ENCODE assay signal across 9 cellular contexts in the genomic region with DNA sequence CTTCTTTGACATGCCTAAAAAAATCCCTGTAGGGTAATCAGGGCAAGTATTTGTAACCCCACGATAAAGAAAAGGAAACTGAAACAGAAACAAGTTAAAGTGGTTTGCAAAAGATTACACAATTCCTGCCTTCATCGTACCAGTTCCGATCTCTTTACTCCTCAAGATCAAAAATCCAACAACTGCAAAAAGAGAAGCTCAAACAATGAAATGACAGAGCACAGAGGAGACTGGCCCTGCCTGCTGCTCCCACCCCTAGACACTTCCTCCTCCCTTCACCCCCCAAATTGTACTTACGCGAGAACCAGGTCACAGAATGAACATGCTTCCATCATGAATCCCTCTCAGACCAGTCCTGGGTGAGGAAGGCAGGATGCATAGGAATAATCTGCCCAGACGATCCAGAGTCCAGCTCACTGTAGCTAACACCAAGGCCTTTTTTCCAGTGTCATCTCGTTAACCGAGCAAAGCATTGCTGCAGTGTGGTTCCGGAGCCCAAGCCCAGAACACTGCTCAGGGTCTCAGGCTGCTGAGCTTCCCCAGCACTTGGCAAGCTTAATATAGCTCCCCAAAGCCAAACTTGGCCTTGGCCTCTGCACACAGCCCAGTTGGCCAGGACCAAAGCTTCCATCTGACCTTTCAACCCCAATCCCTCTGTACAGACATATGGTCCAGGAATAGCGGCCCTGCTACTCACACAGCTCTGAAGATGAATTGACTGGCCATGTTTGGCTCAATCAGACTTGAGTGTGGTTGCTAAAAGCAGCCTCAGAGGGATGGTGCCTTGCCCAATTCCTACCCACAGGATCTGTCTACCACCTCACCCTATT. TPM values are rescaled to one million over a fixed set of nuclear protein-coding genes. Genes with fewer than 3 reads are reported as not detected.
DNase-seq lines count a peak whose midpoint lies in the region; ATAC-seq and TF ChIP-seq lines count a peak whose summit lies in the region.
"Had no signal": no experiment of that assay in that cellular context is flagged by ENCODE, and none has a peak within 500 bp of the region (broad histone marks: within the 10 kb centered on the region; RNA-seq: fewer than 3 reads in every experiment).

No MANE protein-coding gene starts in this region.

- peak overlapping the region; percentile 71 to 95 (median 92) for H3K27ac Mint-ChIP-seq in CD4-positive, alpha-beta memory T cell
- H3K27ac Mint-ChIP-seq in activated naive CD8-positive, alpha-beta T cell treated with anti-CD3 and anti-CD28 coated beads, Interleukin-2, amount 10 ng/mL, durations not matched to agents 7 days and 5 days: peak overlapping the region; percentile 87
- no peak overlapping the region for H3K27ac Mint-ChIP-seq in endothelial cell (ENCODE audit: unreplicated experiment)

- H3K4me1 ChIP-seq in CD4-positive, alpha-beta memory T cell (ENCODE audit: insufficient read depth, low read length): peaks cover 22% of the 10 kb centered on the region
- peaks cover 0 to 3% of the 10 kb centered on the region in 2 donors for H3K4me1 ChIP-seq in mucosa of rectum (ENCODE audit: control insufficient read depth in 2 of 2, insufficient read depth in 2 of 2, low read length in 2 of 2)

- intact Hi-C loops in CD4-positive, alpha-beta memory T cell (cut with micrococcal nuclease): no loop called here

- H3K27me3 ChIP-seq in CD4-positive, alpha-beta memory T cell (ENCODE audit: insufficient read depth, low read length): no peaks in the 10 kb centered on the region
- no peaks in the 10 kb centered on the region for H3K27me3 ChIP-seq in mucosa of rectum (ENCODE audit: control insufficient read depth in 2 of 2, insufficient read depth in 2 of 2, low read length in 2 of 2)

- H3K4me3 ChIP-seq in CD4-positive, alpha-beta memory T cell (ENCODE audit: low read length in 2 of 2): peak overlapping the region; percentile 26 to 41
- peak overlapping the region in 1 of 2 donors; percentile 46 for H3K4me3 ChIP-seq in mucosa of rectum (ENCODE audit: low read length in 2 of 2)

- CTCF ChIA-PET in CD4-positive, alpha-beta memory T cell (lab: Charles Lee; ENCODE audit: partially characterized antibody): interaction anchor here (0.9 to 1.2 kb wide), 3 partner anchors 31 to 60 kb away, joined by 3 to 7 read pairs (median 4); no protein-coding TSS in a partner anchor

- no peaks in the 10 kb centered on the region for H3K27me3 Mint-ChIP-seq in CD4-positive, alpha-beta memory T cell
- H3K27me3 Mint-ChIP-seq in activated naive CD8-positive, alpha-beta T cell treated with anti-CD3 and anti-CD28 coated beads, Interleukin-2, amount 10 ng/mL, durations not matched to agents 7 days and 5 days: peaks cover 3% of the 10 kb centered on the region
- peaks cover 6% of the 10 kb centered on the region for H3K27me3 Mint-ChIP-seq in endothelial cell (ENCODE audit: unreplicated experiment)

- H3K9me3 ChIP-seq in CD4-positive, alpha-beta memory T cell (ENCODE audit: control insufficient read depth in 1 of 2, low read length in 2 of 2): no peaks in the 10 kb centered on the region
- H3K9me3 ChIP-seq in mucosa of rectum (ENCODE audit: control insufficient read depth in 2 of 2, low read length in 2 of 2): no peaks in the 10 kb centered on the region

- H3K9me3 Mint-ChIP-seq in CD4-positive, alpha-beta memory T cell: peaks cover 0 to 2% (median 0%) of the 10 kb centered on the region in 8 donors
- H3K9me3 Mint-ChIP-seq in activated naive CD8-positive, alpha-beta T cell treated with anti-CD3 and anti-CD28 coated beads, Interleukin-2, amount 10 ng/mL, durations not matched to agents 7 days and 5 days: peaks cover 3% of the 10 kb centered on the region
- no peaks in the 10 kb centered on the region for H3K9me3 Mint-ChIP-seq in endothelial cell (ENCODE audit: unreplicated experiment)

- H3K4me3 Mint-ChIP-seq in CD4-positive, alpha-beta memory T cell: peak overlapping the region; percentile 80 to 92 (median 86)
- H3K4me3 Mint-ChIP-seq in activated naive CD8-positive, alpha-beta T cell treated with anti-CD3 and anti-CD28 coated beads, Interleukin-2, amount 10 ng/mL, durations not matched to agents 7 days and 5 days: peak overlapping the region; percentile 66
- H3K4me3 Mint-ChIP-seq in endothelial cell (ENCODE audit: unreplicated experiment): no peak overlapping the region

- peak; percentile 70 for ATAC-seq in HG02678 (IDR thresholded peaks at IDR 0.05; ENCODE audit: unreplicated experiment)
- peak; percentile 84 for ATAC-seq in activated naive CD8-positive, alpha-beta T cell treated with anti-CD3 and anti-CD28 coated beads, Interleukin-2, amount 10 ng/mL, durations not matched to agents 7 days and 5 days (ENCODE audit: low read depth)

- no peaks in the 10 kb centered on the region for H3K36me3 Mint-ChIP-seq in CD4-positive, alpha-beta memory T cell
- H3K36me3 Mint-ChIP-seq in activated naive CD8-positive, alpha-beta T cell treated with anti-CD3 and anti-CD28 coated beads, Interleukin-2, amount 10 ng/mL, durations not matched to agents 7 days and 5 days: peaks cover 3% of the 10 kb centered on the region
- H3K36me3 Mint-ChIP-seq in endothelial cell (ENCODE audit: low read depth, unreplicated experiment): no peaks in the 10 kb centered on the region

- POLR2A ChIA-PET in CD4-positive, alpha-beta memory T cell (lab: Charles Lee; ENCODE audit: partially characterized antibody): no interaction called here
- POLR2A ChIA-PET in activated naive CD8-positive, alpha-beta T cell treated with anti-CD3 and anti-CD28 coated beads, Interleukin-2, amount 10 ng/mL, durations not matched to agents 7 days and 5 days (lab: Charles Lee): interaction anchor here (1.0 kb wide), 1 partner anchor 31 kb away, joined by 3 read pairs; no protein-coding TSS in a partner anchor

- TF ChIP-seq CTCF in endothelial cell (IDR thresholded peaks at IDR 0.05; ENCODE audit: unreplicated experiment): no peak

- no peak overlapping the region for H3K9ac ChIP-seq in mucosa of rectum (ENCODE audit: low read depth in 1 of 2, low read length in 2 of 2)

- no peaks in the 10 kb centered on the region for H3K36me3 ChIP-seq in CD4-positive, alpha-beta memory T cell (ENCODE audit: insufficient read depth, low read length)
- H3K36me3 ChIP-seq in mucosa of rectum (ENCODE audit: control insufficient read depth in 2 of 2, insufficient read depth in 2 of 2, low read length in 2 of 2): no peaks in the 10 kb centered on the region

- H3K4me1 Mint-ChIP-seq in CD4-positive, alpha-beta memory T cell: peaks cover 15 to 34% (median 23%) of the 10 kb centered on the region in 4 donors
- H3K4me1 Mint-ChIP-seq in activated naive CD8-positive, alpha-beta T cell treated with anti-CD3 and anti-CD28 coated beads, Interleukin-2, amount 10 ng/mL, durations not matched to agents 7 days and 5 days: peaks cover 18% of the 10 kb centered on the region
- H3K4me1 Mint-ChIP-seq in endothelial cell (ENCODE audit: unreplicated experiment): no peaks in the 10 kb centered on the region

- peak overlapping the region; percentile 13 for H3K27ac ChIP-seq in CD4-positive, alpha-beta memory T cell (ENCODE audit: low read depth, low read length)
- peak overlapping the region; percentile 35 to 53 for H3K27ac ChIP-seq in mucosa of rectum (ENCODE audit: low read depth in 2 of 2, low read length in 2 of 2)

- peak in 4 of 5 donors; percentile 31 to 41 (median 34) for DNase-seq in CD4-positive, alpha-beta memory T cell
- DNase-seq in activated naive CD8-positive, alpha-beta T cell treated with anti-CD3 and anti-CD28 coated beads, Interleukin-2, amount 10 ng/mL, durations not matched to agents 7 days and 5 days: no peak
- no peak for DNase-seq in kidney tubule cell (ENCODE audit: low spot score)
- DNase-seq in NCI-H526 treated with DMSO at 0.1 percent for 48 hours (lab: John Stamatoyannopoulos, UW): no peak
- DNase-seq in endothelial cell (ENCODE audit: low spot score): no peak
- DNase-seq in T1000 (lab: John Stamatoyannopoulos, UW): no peak
- DNase-seq: activated CD4-positive, alpha-beta T cell treated with anti-CD3 and anti-CD28 coated beads for 4 hours had no signal

RNA-seq across cellular contexts. Expression of gene RXRG, which starts 20.3 kb away (rescaled TPM):
- total RNA-seq in CD4-positive, alpha-beta memory T cell: not detected
- not detected for polyA plus RNA-seq in CD4-positive, alpha-beta memory T cell
- not detected for total RNA-seq in activated naive CD8-positive, alpha-beta T cell treated with anti-CD3 and anti-CD28 coated beads, Interleukin-2, amount 10 ng/mL, durations not matched to agents 7 days and 5 days
- not detected for total RNA-seq in endothelial cell (ENCODE audit: unreplicated experiment)

Comparison
In these comparisons a context has a peak if more than half of its experiments do, and no peak if none do; other contexts are left out.
1. DNase-seq: peak in CD4-positive, alpha-beta memory T cell (4 of 5); none in activated naive CD8-positive, alpha-beta T cell treated with anti-CD3 and anti-CD28 coated beads, Interleukin-2, amount 10 ng/mL, durations not matched to agents 7 days and 5 days (single experiment), kidney tubule cell (single experiment), NCI-H526 treated with DMSO at 0.1 percent for 48 hours (single experiment), endothelial cell (single experiment) and T1000 (single experiment).